In genomic region chr6:46023216-46023915, GRCh38 we compare ENCODE assay signal across 28 cellular contexts. TPM values are rescaled to one million over a fixed set of nuclear protein-coding genes. Genes with fewer than 3 reads are reported as not detected.
DNase-seq lines count a peak whose midpoint lies in the region; ATAC-seq, FAIRE-seq and TF ChIP-seq lines count a peak whose summit lies in the region.
"Had no signal": no experiment of that assay in that cellular context is flagged by ENCODE, and none has a peak within 500 bp of the region (broad histone marks: within the 10 kb centered on the region; RNA-seq: fewer than 3 reads in every experiment).

No MANE protein-coding gene starts in this region.

- no peak overlapping the region for H3K9ac ChIP-seq in astrocyte (ENCODE audit: low read length)
- H3K9ac ChIP-seq in neural progenitor cell, result no peak overlapping the region
- H3K9ac ChIP-seq: KMS-11 had no signal

- H3K9me3 Mint-ChIP-seq in astrocyte (ENCODE audit: unreplicated experiment), result no peaks in the 10 kb centered on the region
- H3K9me3 Mint-ChIP-seq in neural progenitor cell, result no peaks in the 10 kb centered on the region
- H3K9me3 Mint-ChIP-seq: activated CD8-positive, alpha-beta T cell treated with anti-CD3 and anti-CD28 coated beads for 36 hours; activated naive CD8-positive, alpha-beta T cell treated with anti-CD3 and anti-CD28 coated beads, Interleukin-2, amount 50 U/mL, for 24 hours had no signal

- H3K27me3 ChIP-seq in astrocyte (ENCODE audit: insufficient read depth, low read length) (no peaks in the 10 kb centered on the region), neural progenitor cell (peaks cover 8% of the 10 kb centered on the region)
- H3K27me3 ChIP-seq: hepatocyte, upper lobe of left lung had no signal

- H3K9me3 ChIP-seq in astrocyte (ENCODE audit: insufficient read depth, low read depth, low read length) (no peaks in the 10 kb centered on the region), neural progenitor cell (ENCODE audit: low read depth) (no peaks in the 10 kb centered on the region)
- H3K9me3 ChIP-seq: stomach, upper lobe of left lung had no signal

- H3F3A ChIP-seq in neural progenitor cell (ENCODE audit: low read depth), result no peaks in the 10 kb centered on the region

- no peak for FAIRE-seq in astrocyte (lab: Jason Lieb, UNC)

- H3K4me3 Mint-ChIP-seq in astrocyte (ENCODE audit: unreplicated experiment) (no peak overlapping the region), neural progenitor cell (no peak overlapping the region)
- H3K4me3 Mint-ChIP-seq: activated CD8-positive, alpha-beta T cell treated with anti-CD3 and anti-CD28 coated beads for 36 hours; activated naive CD8-positive, alpha-beta T cell treated with anti-CD3 and anti-CD28 coated beads, Interleukin-2, amount 50 U/mL, for 24 hours; B cell had no signal

- no peak overlapping the region for H3K4me2 ChIP-seq in astrocyte (ENCODE audit: low read length)
- H3K4me2 ChIP-seq in neural progenitor cell, result no peak overlapping the region
- H3K4me2 ChIP-seq: hepatocyte, KMS-11 had no signal

- H3K27ac ChIP-seq in astrocyte (ENCODE audit: low read depth, low read length), result no peak overlapping the region
- H3K27ac ChIP-seq in neural progenitor cell, result no peak overlapping the region
- H3K27ac ChIP-seq: 22Rv1, coronary artery, hepatocyte, KMS-11, RWPE1, stomach, upper lobe of left lung had no signal

- TF ChIP-seq CTCF in astrocyte (IDR thresholded peaks at IDR 0.05; ENCODE audit: insufficient read depth, low read depth, low read length), result no peak
- TF ChIP-seq CTCF in neural progenitor cell (IDR thresholded peaks at IDR 0.05), result no peak

- H3K4me1 Mint-ChIP-seq in astrocyte (ENCODE audit: low read depth, unreplicated experiment) (no peaks in the 10 kb centered on the region), neural progenitor cell (no peaks in the 10 kb centered on the region)
- H3K4me1 Mint-ChIP-seq: B cell had no signal

- no peaks in the 10 kb centered on the region for H3K4me1 ChIP-seq in astrocyte (ENCODE audit: insufficient read depth, low read length)
- no peaks in the 10 kb centered on the region for H3K4me1 ChIP-seq in neural progenitor cell
- H3K4me1 ChIP-seq: stomach, upper lobe of left lung had no signal

- no peak overlapping the region for H2AFZ ChIP-seq in astrocyte (ENCODE audit: low read depth, low read length)
- H2AFZ ChIP-seq in neural progenitor cell (replicated peaks), result no peak overlapping the region
- H2AFZ ChIP-seq: hepatocyte had no signal

- ATAC-seq in left cardiac atrium (peak; percentile 79 to 85), HG02623 (IDR thresholded peaks at IDR 0.05; ENCODE audit: unreplicated experiment) (no peak)

- intact Hi-C loops in left cardiac atrium (cut with DNase I), result no loop called here
- intact Hi-C loops in head of caudate nucleus (cut with DNase I), result no loop called here

- H3K27me3 Mint-ChIP-seq in astrocyte (ENCODE audit: low read depth, unreplicated experiment) (peaks cover 6% of the 10 kb centered on the region), neural progenitor cell (ENCODE audit: insufficient read depth, low read depth) (peaks cover under 1% of the 10 kb centered on the region)

- no peak overlapping the region for H3K4me3 ChIP-seq in astrocyte (ENCODE audit: insufficient read depth, low read depth, low read length)
- no peak overlapping the region for H3K4me3 ChIP-seq in skeletal muscle cell (ENCODE audit: low read depth, low read length)
- no peak overlapping the region for H3K4me3 ChIP-seq in neural progenitor cell
- H3K4me3 ChIP-seq: coronary artery, hepatocyte, lung, stomach, upper lobe of left lung had no signal

- DNase-seq in NCI-H2029 (lab: John Stamatoyannopoulos, UW) (peak; percentile 14), NCI-H2029 treated with DMSO at 0.1 percent for 48 hours (lab: John Stamatoyannopoulos, UW) (no peak), astrocyte (ENCODE audit: low read depth) (peak; percentile 22), left cardiac atrium (no peak), skeletal muscle cell (ENCODE audit: low read depth) (peak; percentile 40), neural progenitor cell (ENCODE audit: low spot score) (no peak), head of caudate nucleus (no peak)
- DNase-seq: activated CD8-positive, alpha-beta T cell treated with anti-CD3 and anti-CD28 coated beads for 36 hours; activated gamma-delta T cell; activated naive CD8-positive, alpha-beta T cell treated with anti-CD3 and anti-CD28 coated beads, Interleukin-2, amount 50 U/mL, for 24 hours; activated T-cell treated with anti-CD3 and anti-CD28 coated beads for 4 hours; DMS53; GF-D8; NCI-H1092 treated with DMSO at 0.1 percent for 48 hours; NCI-H2107; NCI-H524; stomach; T1000; upper lobe of left lung had no signal

- H3K36me3 Mint-ChIP-seq in astrocyte (ENCODE audit: low read depth, unreplicated experiment) (no peaks in the 10 kb centered on the region), neural progenitor cell (no peaks in the 10 kb centered on the region)

- H3K27ac Mint-ChIP-seq in astrocyte (ENCODE audit: unreplicated experiment) (no peak overlapping the region), neural progenitor cell (no peak overlapping the region)
- H3K27ac Mint-ChIP-seq: activated CD8-positive, alpha-beta T cell treated with anti-CD3 and anti-CD28 coated beads for 36 hours; activated naive CD8-positive, alpha-beta T cell treated with anti-CD3 and anti-CD28 coated beads, Interleukin-2, amount 50 U/mL, for 24 hours; B cell had no signal

- no peaks in the 10 kb centered on the region for H3K36me3 ChIP-seq in astrocyte (ENCODE audit: insufficient read depth, low read length)
- H3K36me3 ChIP-seq in neural progenitor cell, result no peaks in the 10 kb centered on the region
- H3K36me3 ChIP-seq: stomach, upper lobe of left lung had no signal

- H3K79me2 ChIP-seq in astrocyte (ENCODE audit: insufficient read depth, low read length), result no peaks in the 10 kb centered on the region
- H3K79me2 ChIP-seq in neural progenitor cell (ENCODE audit: low read depth), result no peaks in the 10 kb centered on the region
- H3K79me2 ChIP-seq: hepatocyte had no signal

- H4K20me1 ChIP-seq in astrocyte (ENCODE audit: insufficient read depth, low read length) (no peaks in the 10 kb centered on the region), neural progenitor cell (ENCODE audit: low read depth) (no peaks in the 10 kb centered on the region)

RNA-seq across cellular contexts. Expression of gene CLIC5, which starts 7.7 kb away (rescaled TPM):
- total RNA-seq in astrocyte (0.14 and 0.32 TPM in 2 replicates), left cardiac atrium (100 to 1,000 TPM in 1 of 2 donors, 10 to 100 TPM in 1; 92.1 to 109 TPM), neural progenitor cell (ENCODE audit: low replicate concordance) (0.06 TPM in 1 of 2 replicates, not detected in the other)
- total RNA-seq: HT1080 had no signal

Comparison
In these comparisons a context has a peak if more than half of its experiments do, and no peak if none do; other contexts are left out.
1. DNase-seq: peak in NCI-H2029 (single experiment), astrocyte (single experiment) and skeletal muscle cell (single experiment); none in NCI-H2029 treated with DMSO at 0.1 percent for 48 hours (single experiment), left cardiac atrium (single experiment), neural progenitor cell (single experiment) and head of caudate nucleus (0 of 42).
2. RNA of gene CLIC5, which starts 7.7 kb away (total RNA-seq): 92.1 to 109 TPM in left cardiac atrium; 0.14 to 0.32 TPM in astrocyte and 0.06 TPM in neural progenitor cell; every median in the first group is over 10 times any median in the second.